Comparison of ENCODE assay signal across 21 cellular contexts in genomic region chr19:55392820-55393219, GRCh38. TPM values are rescaled to one million over a fixed set of nuclear protein-coding genes. Genes with fewer than 3 reads are reported as not detected.
DNase-seq lines count a peak whose midpoint lies in the region; ATAC-seq and TF ChIP-seq lines count a peak whose summit lies in the region.
"Had no signal": no experiment of that assay in that cellular context is flagged by ENCODE, and none has a peak within 500 bp of the region (broad histone marks: within the 10 kb centered on the region; RNA-seq: fewer than 3 reads in every experiment).

No MANE protein-coding gene starts in this region.

- H3K9me3 Mint-ChIP-seq in stimulated activated naive CD8-positive, alpha-beta T cell treated with anti-CD3 and anti-CD28 coated beads, Interleukin-15, amount 100 ng/mL, for 72 hours: no peaks in the 10 kb centered on the region
- H3K9me3 Mint-ChIP-seq in WTC11: no peaks in the 10 kb centered on the region
- H3K9me3 Mint-ChIP-seq: CD14-positive monocyte had no signal

- POLR2A ChIA-PET in WTC11 (lab: Charles Lee): interaction anchor here (0.7 to 1.7 kb wide), 7 partner anchors 9 to 85 kb away, joined by 3 to 9 read pairs (median 3); partner anchors contain the start of genes TMEM238 and UBE2S

- CTCF ChIA-PET in WTC11 (lab: Charles Lee): interaction anchor here (0.7 to 1.4 kb wide), 6 partner anchors 25 to 260 kb away, joined by 3 to 5 read pairs (median 4); partner anchors contain the start of gene TNNT1

- ATAC-seq in stimulated activated naive CD8-positive, alpha-beta T cell treated with anti-CD3 and anti-CD28 coated beads, Interleukin-15, amount 100 ng/mL, for 72 hours: peak; percentile 19
- ATAC-seq in stimulated activated naive CD8-positive, alpha-beta T cell treated with anti-CD3 and anti-CD28 coated beads, Interleukin-15, Interleukin-2, amounts not matched to agents 100 U/mL and 50 U/mL, for 24 hours: no peak
- peak; percentile 28 for ATAC-seq in WTC11
- ATAC-seq: heart right ventricle had no signal

- peaks cover 19% of the 10 kb centered on the region for H3K36me3 Mint-ChIP-seq in WTC11

- DNase-seq in stimulated activated naive CD8-positive, alpha-beta T cell treated with anti-CD3 and anti-CD28 coated beads, Interleukin-15, amount 100 ng/mL, for 72 hours: no peak
- DNase-seq in stimulated activated naive CD8-positive, alpha-beta T cell treated with anti-CD3 and anti-CD28 coated beads, Interleukin-15, Interleukin-2, amounts not matched to agents 100 U/mL and 50 U/mL, for 24 hours: no peak
- DNase-seq in WTC11 (ENCODE audit: low spot score) (no peak), kidney glomerular epithelial cell (lab: John Stamatoyannopoulos, UW) (peak; percentile 41), SHP77 treated with DMSO at 0.1 percent for 48 hours (lab: John Stamatoyannopoulos, UW) (no peak), coronary artery (ENCODE audit: low spot score) (no peak), A172 (ENCODE audit: low spot score) (no peak), NCI-H345 (lab: John Stamatoyannopoulos, UW) (no peak)
- DNase-seq: activated CD4-positive, alpha-beta T cell treated with anti-CD3 and anti-CD28 coated beads for 4 hours; dermis blood vessel endothelial cell; heart right ventricle; KG1; NCI-H187; NCI-H446; sigmoid colon had no signal

- H3K4me3 Mint-ChIP-seq in stimulated activated naive CD8-positive, alpha-beta T cell treated with anti-CD3 and anti-CD28 coated beads, Interleukin-15, amount 100 ng/mL, for 72 hours: no peak overlapping the region
- H3K4me3 Mint-ChIP-seq in WTC11: peak overlapping the region; percentile 44
- H3K4me3 Mint-ChIP-seq: CD14-positive monocyte had no signal

- H3K4me3 ChIP-seq in coronary artery: no peak overlapping the region
- H3K4me3 ChIP-seq: heart right ventricle, lung, sigmoid colon had no signal

- H3K27ac ChIP-seq in coronary artery: no peak overlapping the region
- H3K27ac ChIP-seq: heart right ventricle, parathyroid adenoma, sigmoid colon had no signal

- H3K4me1 Mint-ChIP-seq in stimulated activated naive CD8-positive, alpha-beta T cell treated with anti-CD3 and anti-CD28 coated beads, Interleukin-15, amount 100 ng/mL, for 72 hours: peaks cover 44% of the 10 kb centered on the region
- H3K4me1 Mint-ChIP-seq in WTC11: peaks cover 49% of the 10 kb centered on the region

- H3K27ac Mint-ChIP-seq in stimulated activated naive CD8-positive, alpha-beta T cell treated with anti-CD3 and anti-CD28 coated beads, Interleukin-15, amount 100 ng/mL, for 72 hours: peak overlapping the region in 1 of 2 donors; percentile 77
- 0 out of 2 replicates have a peak overlapping the region, but pooled peaks have one; percentile 41 for H3K27ac Mint-ChIP-seq in WTC11

- H3K27me3 Mint-ChIP-seq in stimulated activated naive CD8-positive, alpha-beta T cell treated with anti-CD3 and anti-CD28 coated beads, Interleukin-15, amount 100 ng/mL, for 72 hours: no peaks in the 10 kb centered on the region
- peaks cover 5% of the 10 kb centered on the region; the same call in 1 of the 2 replicates for H3K27me3 Mint-ChIP-seq in WTC11 (ENCODE audit: low read depth)

- no peak for TF ChIP-seq CTCF in WTC11 (IDR thresholded peaks at IDR 0.05)
- no peak for TF ChIP-seq CTCF in coronary artery (IDR thresholded peaks at IDR 0.05)

TF ChIP-seq in WTC11, 78 proteins besides CTCF, POLR2A, EP300 and RAD21:
- no peak for TF ChIP-seq ZSCAN18 (CRISPR knock-in tag; IDR thresholded peaks at IDR 0.05)
- no peak for TF ChIP-seq STAT6 (CRISPR knock-in tag; conservative IDR thresholded peaks at IDR 0.05; ENCODE audit: low read depth)

RNA-seq across cellular contexts. Expression of gene RPL28, which starts 7.1 kb away (rescaled TPM):
- 2,505 to 2,895 TPM (median 2,837 TPM) in 3 replicates for total RNA-seq in WTC11 (2021)
- total RNA-seq in A172 (2014; rRNA removed; shearing (Covaris generic)): 453 and 647 TPM in 2 replicates

RNA-seq across cellular contexts. Expression of gene TMEM238, which starts 8.7 kb away (rescaled TPM):
- 5.8 to 8.3 TPM (median 6.5 TPM) in 3 replicates for total RNA-seq in WTC11 (2021)
- total RNA-seq in A172 (2014; rRNA removed; shearing (Covaris generic)): 1.2 TPM in 1 of 2 replicates, not detected in the other
- total RNA-seq: myocyte, temporal lobe had no signal

RNA-seq across cellular contexts. Expression of gene UBE2S, which starts 14.8 kb away (rescaled TPM):
- total RNA-seq in WTC11 (2021): 442 to 516 TPM (median 467 TPM) in 3 replicates
- 272 and 464 TPM in 2 replicates for total RNA-seq in A172 (2014; rRNA removed; shearing (Covaris generic))

RNA-seq across cellular contexts. Expression of gene TMEM190, which starts 16.2 kb away (rescaled TPM):
- 0.33 to 2.6 TPM (median 0.82 TPM) in 3 replicates for total RNA-seq in WTC11 (2021)
- total RNA-seq in A172 (2014; rRNA removed; shearing (Covaris generic)): not detected in 2 replicates
- total RNA-seq: bronchial epithelial cell, dermis blood vessel endothelial cell, heart right ventricle, myocyte, sigmoid colon had no signal

RNA-seq across cellular contexts. Expression of gene IL11, which starts 22.6 kb away (rescaled TPM):
- 1.2 to 1.8 TPM (median 1.6 TPM) in 3 replicates for total RNA-seq in WTC11 (2021)
- total RNA-seq in A172 (2014; rRNA removed; shearing (Covaris generic)): 8.4 and 9.4 TPM in 2 replicates
- total RNA-seq: heart right ventricle had no signal
